ENCODE assay signal across 17 cellular contexts in genomic region chr7:38328814-38329213, GRCh38.
A peak's percentile ranks its signal among the peaks of the same experiment; 100 is the strongest.
DNase-seq lines count a peak whose midpoint lies in the region; ATAC-seq and TF ChIP-seq lines count a peak whose summit lies in the region.
"Had no signal": no experiment of that assay in that cellular context is flagged by ENCODE, and none has a peak within 500 bp of the region (broad histone marks: within the 10 kb centered on the region; RNA-seq: fewer than 3 reads in every experiment).

No MANE protein-coding gene starts in this region.

- CTCF ChIA-PET in CD8-positive, alpha-beta memory T cell (lab: Charles Lee) = interaction anchor here (0.7 to 3.5 kb wide), 3 partner anchors 10 to 111 kb away, joined by 3 to 25 read pairs (median 12); no protein-coding TSS in a partner anchor

- H3K4me1 Mint-ChIP-seq in activated naive CD4-positive, alpha-beta T cell treated with anti-CD3 and anti-CD28 coated beads, Interleukin-2, amount 50 U/mL, for 24 hours = peaks cover 33% of the 10 kb centered on the region
- H3K4me1 Mint-ChIP-seq in immature natural killer cell (peaks cover 78 to 90% of the 10 kb centered on the region in 2 donors), endothelial cell (ENCODE audit: unreplicated experiment) (peaks cover 9% of the 10 kb centered on the region)
- H3K4me1 Mint-ChIP-seq in natural killer cell treated with Interleukin-12 subunit alpha and Interleukin-12 subunit beta and Interleukin-15 and Interleukin-18, amount 100 ng/mL, for 72 hours (ENCODE audit: low read depth in 2 of 2) = peaks cover 73 to 75% of the 10 kb centered on the region in 2 donors
- H3K4me1 Mint-ChIP-seq in CD8-positive, alpha-beta memory T cell = peaks cover 43 to 63% (median 55%) of the 10 kb centered on the region in 3 donors
- H3K4me1 Mint-ChIP-seq: B cell had no signal

- H3K4me3 ChIP-seq in CD8-positive, alpha-beta memory T cell (ENCODE audit: low read length) = no peak overlapping the region
- H3K4me3 ChIP-seq: BLaER1 had no signal

- no peak overlapping the region for H3K27ac ChIP-seq in CD8-positive, alpha-beta memory T cell (ENCODE audit: low read depth, low read length)
- H3K27ac ChIP-seq: 22Rv1, BLaER1, C4-2B had no signal

- no peaks in the 10 kb centered on the region for H3K36me3 Mint-ChIP-seq in activated naive CD4-positive, alpha-beta T cell treated with anti-CD3 and anti-CD28 coated beads, Interleukin-2, amount 50 U/mL, for 24 hours
- H3K36me3 Mint-ChIP-seq in immature natural killer cell (peaks cover 18 to 47% (median 19%) of the 10 kb centered on the region in 3 donors), endothelial cell (ENCODE audit: low read depth, unreplicated experiment) (no peaks in the 10 kb centered on the region)
- no peaks in the 10 kb centered on the region for H3K36me3 Mint-ChIP-seq in natural killer cell treated with Interleukin-12 subunit alpha and Interleukin-12 subunit beta and Interleukin-15 and Interleukin-18, amount 100 ng/mL, for 72 hours
- peaks cover 0 to 21% (median 0%) of the 10 kb centered on the region in 3 donors for H3K36me3 Mint-ChIP-seq in CD8-positive, alpha-beta memory T cell

- H3K27me3 Mint-ChIP-seq in activated naive CD4-positive, alpha-beta T cell treated with anti-CD3 and anti-CD28 coated beads, Interleukin-2, amount 50 U/mL, for 24 hours = no peaks in the 10 kb centered on the region
- H3K27me3 Mint-ChIP-seq in immature natural killer cell (ENCODE audit: low read depth in 3 of 3) = peaks cover 2 to 17% (median 3%) of the 10 kb centered on the region in 3 donors
- H3K27me3 Mint-ChIP-seq in natural killer cell treated with Interleukin-12 subunit alpha and Interleukin-12 subunit beta and Interleukin-15 and Interleukin-18, amount 100 ng/mL, for 72 hours = no peaks in the 10 kb centered on the region
- H3K27me3 Mint-ChIP-seq in CD8-positive, alpha-beta memory T cell = no peaks in the 10 kb centered on the region
- peaks cover 2% of the 10 kb centered on the region for H3K27me3 Mint-ChIP-seq in endothelial cell (ENCODE audit: unreplicated experiment)
- H3K27me3 Mint-ChIP-seq: CD4-positive, alpha-beta T cell had no signal

- ATAC-seq in natural killer cell treated with Interleukin-12 subunit alpha and Interleukin-12 subunit beta and Interleukin-15 and Interleukin-18, amount 100 ng/mL, for 72 hours = no peak

- DNase-seq in activated naive CD4-positive, alpha-beta T cell treated with Interleukin-2 at 50 U/mL for 16 hours = no peak
- DNase-seq in immature natural killer cell = no peak
- no peak for DNase-seq in natural killer cell treated with Interleukin-12 subunit alpha and Interleukin-12 subunit beta and Interleukin-15 and Interleukin-18, amount 100 ng/mL, for 72 hours (ENCODE audit: low spot score)
- DNase-seq in CD8-positive, alpha-beta memory T cell = no peak
- DNase-seq in endothelial cell (ENCODE audit: low spot score) = no peak
- DNase-seq: Caco-2; CD4-positive, alpha-beta T cell; DMS153; DND-41; GOT3; H7; HCEC 1CT had no signal

- H3K4me3 Mint-ChIP-seq in activated naive CD4-positive, alpha-beta T cell treated with anti-CD3 and anti-CD28 coated beads, Interleukin-2, amount 50 U/mL, for 24 hours = no peak overlapping the region
- peak overlapping the region in 4 of 5 donors; percentile 9 to 97 (median 17) for H3K4me3 Mint-ChIP-seq in immature natural killer cell
- no peak overlapping the region for H3K4me3 Mint-ChIP-seq in natural killer cell treated with Interleukin-12 subunit alpha and Interleukin-12 subunit beta and Interleukin-15 and Interleukin-18, amount 100 ng/mL, for 72 hours
- H3K4me3 Mint-ChIP-seq in CD8-positive, alpha-beta memory T cell = no peak overlapping the region
- H3K4me3 Mint-ChIP-seq in endothelial cell (ENCODE audit: unreplicated experiment) = no peak overlapping the region
- H3K4me3 Mint-ChIP-seq: B cell; CD4-positive, alpha-beta T cell had no signal

- H3K9me3 ChIP-seq in CD8-positive, alpha-beta memory T cell (ENCODE audit: low read length) = no peaks in the 10 kb centered on the region
- H3K9me3 ChIP-seq: BLaER1, Caco-2 had no signal

- POLR2A ChIA-PET in CD8-positive, alpha-beta memory T cell (lab: Charles Lee) = interaction anchor here (1.5 kb wide), 1 partner anchor 10 kb away, joined by 4 read pairs; no protein-coding TSS in a partner anchor

- H3K36me3 ChIP-seq in CD8-positive, alpha-beta memory T cell (ENCODE audit: insufficient read depth, low read length) = no peaks in the 10 kb centered on the region
- H3K36me3 ChIP-seq: BLaER1 had no signal

- peak overlapping the region; percentile 74 for H3K27ac Mint-ChIP-seq in activated naive CD4-positive, alpha-beta T cell treated with anti-CD3 and anti-CD28 coated beads, Interleukin-2, amount 50 U/mL, for 24 hours
- peak overlapping the region; percentile 93 to 98 (median 94) for H3K27ac Mint-ChIP-seq in immature natural killer cell
- peak overlapping the region; percentile 98 to 99 for H3K27ac Mint-ChIP-seq in natural killer cell treated with Interleukin-12 subunit alpha and Interleukin-12 subunit beta and Interleukin-15 and Interleukin-18, amount 100 ng/mL, for 72 hours
- H3K27ac Mint-ChIP-seq in CD8-positive, alpha-beta memory T cell = peak overlapping the region in 3 of 8 donors; percentile 38 to 88 (median 47)
- no peak overlapping the region for H3K27ac Mint-ChIP-seq in endothelial cell (ENCODE audit: unreplicated experiment)
- H3K27ac Mint-ChIP-seq: B cell; CD4-positive, alpha-beta T cell had no signal

- H3K9me3 Mint-ChIP-seq in activated naive CD4-positive, alpha-beta T cell treated with anti-CD3 and anti-CD28 coated beads, Interleukin-2, amount 50 U/mL, for 24 hours = no peaks in the 10 kb centered on the region
- no peaks in the 10 kb centered on the region for H3K9me3 Mint-ChIP-seq in immature natural killer cell
- H3K9me3 Mint-ChIP-seq in natural killer cell treated with Interleukin-12 subunit alpha and Interleukin-12 subunit beta and Interleukin-15 and Interleukin-18, amount 100 ng/mL, for 72 hours = no peaks in the 10 kb centered on the region
- no peaks in the 10 kb centered on the region for H3K9me3 Mint-ChIP-seq in CD8-positive, alpha-beta memory T cell
- no peaks in the 10 kb centered on the region for H3K9me3 Mint-ChIP-seq in endothelial cell (ENCODE audit: unreplicated experiment)
- H3K9me3 Mint-ChIP-seq: CD4-positive, alpha-beta T cell had no signal

- H3K4me1 ChIP-seq in CD8-positive, alpha-beta memory T cell (ENCODE audit: insufficient read depth, low read length) = peaks cover 13% of the 10 kb centered on the region

- no peak for TF ChIP-seq CTCF in endothelial cell (IDR thresholded peaks at IDR 0.05; ENCODE audit: unreplicated experiment)

- H3K27me3 ChIP-seq in CD8-positive, alpha-beta memory T cell (ENCODE audit: insufficient read depth, low read length, poor library complexity, severe bottlenecking) = no peaks in the 10 kb centered on the region
- H3K27me3 ChIP-seq: BLaER1 had no signal

Comparison
In these comparisons a context has a peak if more than half of its experiments do, and no peak if none do; other contexts are left out.
1. H3K4me3 Mint-ChIP-seq: peak in immature natural killer cell (4 of 5); none in activated naive CD4-positive, alpha-beta T cell treated with anti-CD3 and anti-CD28 coated beads, Interleukin-2, amount 50 U/mL, for 24 hours (single experiment), natural killer cell treated with Interleukin-12 subunit alpha and Interleukin-12 subunit beta and Interleukin-15 and Interleukin-18, amount 100 ng/mL, for 72 hours (single experiment), CD8-positive, alpha-beta memory T cell (0 of 7) and endothelial cell (single experiment).